In the genomic region with DNA sequence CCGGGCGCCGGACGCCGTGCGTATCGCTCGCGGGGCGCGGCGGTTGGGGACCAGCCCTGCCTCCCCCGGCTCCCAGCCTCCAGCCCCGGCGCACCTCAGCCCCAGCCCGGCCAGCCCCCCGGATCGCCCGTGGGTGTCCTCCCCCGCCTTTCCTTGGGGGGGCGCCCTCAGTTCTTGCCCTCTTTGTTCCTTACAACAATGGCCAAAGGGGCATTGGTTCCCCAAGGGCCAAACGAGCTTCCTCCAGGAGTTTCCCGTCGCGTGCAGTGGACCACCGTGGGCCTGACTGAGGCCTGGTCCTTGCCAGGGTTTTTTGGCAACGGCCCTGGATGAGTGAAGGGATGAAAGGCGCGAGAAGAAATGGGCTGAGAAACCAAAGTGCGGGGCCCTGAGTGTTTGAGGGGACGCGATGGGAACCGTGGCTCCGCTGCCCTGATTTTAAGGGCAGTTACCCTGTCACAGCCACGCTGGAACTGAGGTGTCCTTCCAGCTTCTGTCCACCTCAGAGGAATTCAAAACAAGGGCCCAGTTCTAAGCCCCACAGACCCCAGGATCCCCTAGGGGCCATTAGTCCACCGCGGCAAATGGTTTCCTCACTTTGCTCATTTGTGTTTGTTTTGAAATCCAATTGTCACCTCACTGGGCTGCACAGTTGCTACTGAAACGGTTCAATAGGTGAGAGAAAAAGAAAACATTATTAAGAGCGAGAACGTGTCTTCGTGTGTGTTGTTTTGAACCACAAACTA, we compare ENCODE assay signal across 8 cellular contexts. TPM values are rescaled to one million over a fixed set of nuclear protein-coding genes. Genes with fewer than 3 reads are reported as not detected.
A peak's percentile ranks its signal among the peaks of the same experiment; 100 is the strongest.
DNase-seq lines count a peak whose midpoint lies in the region; ATAC-seq, FAIRE-seq and TF ChIP-seq lines count a peak whose summit lies in the region.

No MANE protein-coding gene starts in this region.

- H3K9me3 ChIP-seq in AG04450 (ENCODE audit: control insufficient read depth, insufficient read depth, low read length) (no peaks in the 10 kb centered on the region), HEK293 (ENCODE audit: control insufficient read depth, insufficient read depth, low read depth, low read length) (no peaks in the 10 kb centered on the region), keratinocyte (ENCODE audit: control insufficient read depth, low read depth, low read length) (no peaks in the 10 kb centered on the region), testis (no peaks in the 10 kb centered on the region)

- H3K9me1 ChIP-seq in keratinocyte (ENCODE audit: control insufficient read depth, extremely low read depth, insufficient read depth, low read length) = no peaks in the 10 kb centered on the region

- WGBS in testis, 2 donors = 21 to 22% methylated on average over 19 to 41 of the region's 41 CpGs

- H3K4me3 ChIP-seq in AG04450 (ENCODE audit: low read depth, low read length) (peak overlapping the region; percentile 74), HEK293 (ENCODE audit: low read depth, low read length) (peak overlapping the region; percentile 56), keratinocyte (ENCODE audit: control insufficient read depth in 2 of 3, extremely low read depth in 1 of 3, insufficient read depth in 2 of 3, low read depth in 1 of 3, low read length in 3 of 3) (peak overlapping the region; percentile 58 to 88 (median 74)), testis (peak overlapping the region; percentile 75 to 81)

- H3K4me2 ChIP-seq in keratinocyte (ENCODE audit: control insufficient read depth, extremely low read depth, insufficient read depth, low read depth, low read length) = peak overlapping the region; percentile 65

- H3K36me3 ChIP-seq in HEK293 (ENCODE audit: control insufficient read depth in 2 of 2, insufficient read depth in 1 of 2, low read length in 2 of 2) = no peaks in the 10 kb centered on the region
- H3K36me3 ChIP-seq in keratinocyte (ENCODE audit: control insufficient read depth in 2 of 2, extremely low read depth in 1 of 2, insufficient read depth in 2 of 2, low read length in 2 of 2) = no peaks in the 10 kb centered on the region
- no peaks in the 10 kb centered on the region for H3K36me3 ChIP-seq in testis (ENCODE audit: low read depth, missing control alignments)

- no peak for ATAC-seq in HG03439 (IDR thresholded peaks at IDR 0.05; ENCODE audit: unreplicated experiment)

- dilution Hi-C loops in keratinocyte (cut with MboI; ENCODE audit: extremely low pct_ligation_motif_present, low sequenced_read_pairs) = no loop called here

- H3K4me1 ChIP-seq in HEK293 (ENCODE audit: control insufficient read depth, insufficient read depth, low read length) = peaks cover 15% of the 10 kb centered on the region
- peaks cover 9% of the 10 kb centered on the region for H3K4me1 ChIP-seq in keratinocyte (ENCODE audit: control insufficient read depth, extremely low read depth, insufficient read depth, low read length)
- H3K4me1 ChIP-seq in testis = no peaks in the 10 kb centered on the region

- CTCF ChIA-PET in AG04450 (lab: Charles Lee) = interaction anchor here (1.1 to 1.2 kb wide), 3 partner anchors 18 to 80 kb away, joined by 4 to 6 read pairs (median 6); no protein-coding TSS in a partner anchor
- CTCF ChIA-PET in HEK293 (lab: Yijun Ruan, JAX) = interaction anchor here (0.6 to 1.0 kb wide), 4 partner anchors 13 to 96 kb away, joined by 3 to 4 read pairs (median 4); no protein-coding TSS in a partner anchor

- peaks cover 4% of the 10 kb centered on the region for H3K27me3 ChIP-seq in AG04450 (ENCODE audit: control insufficient read depth, insufficient read depth, low read length)
- peaks cover 3% of the 10 kb centered on the region for H3K27me3 ChIP-seq in keratinocyte (ENCODE audit: control insufficient read depth, extremely low read depth, insufficient read depth, low read length)
- H3K27me3 ChIP-seq in testis = no peaks in the 10 kb centered on the region

- TF ChIP-seq CTCF in AG04450 (IDR thresholded peaks at IDR 0.05; ENCODE audit: low read depth, low read length) = peak; percentile 36
- peak; percentile 63 for TF ChIP-seq CTCF in HEK293 (tag by site-specific recombination; IDR thresholded peaks at IDR 0.05)
- peak; percentile 14 to 57 (median 15) for TF ChIP-seq CTCF in keratinocyte (optimal IDR thresholded peaks at IDR 0.05 in 1 of 3, IDR thresholded peaks at IDR 0.05 in 1 of 3, conservative IDR thresholded peaks at IDR 0.05 in 1 of 3; ENCODE audit: extremely low read depth in 1 of 3, insufficient read depth in 2 of 3, low read length in 3 of 3)
- TF ChIP-seq CTCF in testis (IDR thresholded peaks at IDR 0.05) = peak in 1 of 3 experiments; percentile 21

- H4K20me1 ChIP-seq in keratinocyte (ENCODE audit: control insufficient read depth, extremely low read depth, insufficient read depth, low read length) = no peaks in the 10 kb centered on the region

- peak overlapping the region; percentile 77 for H3K9ac ChIP-seq in keratinocyte (ENCODE audit: control insufficient read depth, extremely low read depth, insufficient read depth, low read length)

- FAIRE-seq in keratinocyte (lab: Jason Lieb, UNC) (no peak), GM12892 (lab: Jason Lieb, UNC) (no peak)

- H3K79me2 ChIP-seq in keratinocyte (ENCODE audit: control insufficient read depth, insufficient read depth, low read length) = peaks cover 4% of the 10 kb centered on the region

- no peak for TF ChIP-seq POLR2A in testis (IDR thresholded peaks at IDR 0.05)
- TF ChIP-seq POLR2A in GM12892 (IDR thresholded peaks at IDR 0.05; ENCODE audit: low read depth, low read length) = no peak

- POLR2A ChIA-PET in AG04450 (lab: Yijun Ruan, JAX) = no interaction called here
- POLR2A ChIA-PET in HEK293 (lab: Yijun Ruan, JAX) = interaction anchor here (1.1 kb wide), 1 partner anchor 116 kb away, joined by 14 read pairs; the partner anchor contains the start of gene SAR1A

- H3K27ac ChIP-seq in AG04450 (ENCODE audit: low read depth, low read length) (no peak overlapping the region), HEK293 (ENCODE audit: extremely low read depth, low read depth, low read length) (peak overlapping the region; percentile 89; the same call in 1 of the 2 replicates), keratinocyte (ENCODE audit: control insufficient read depth, insufficient read depth, low read length) (no peak overlapping the region), testis (peak overlapping the region; percentile 77 to 79)

- no peak for DNase-seq in AG04450 (ENCODE audit: low read depth, low spot score)
- peak; percentile 59 for DNase-seq in astrocyte of the hippocampus (ENCODE audit: low read depth, low spot score)
- no peak for DNase-seq in keratinocyte (ENCODE audit: low read depth, low spot score)
- DNase-seq in testis = peak; percentile 60
- no peak for DNase-seq in activated CD4-positive, CD25-positive, alpha-beta regulatory T cell (lab: John Stamatoyannopoulos, UW)
- DNase-seq in GM12892 (ENCODE audit: insufficient read length) = no peak

- H2AFZ ChIP-seq in keratinocyte (ENCODE audit: control insufficient read depth, low read length) = peak overlapping the region; percentile 70

- intact Hi-C loops in testis (cut with DNase I; ENCODE audit: low total_unique reads) = no loop called here

TF ChIP-seq in HEK293, 187 proteins besides CTCF, POLR2A, EP300 and RAD21 (continues in another document):
- TF ChIP-seq ZNF394 (tag by site-specific recombination; IDR thresholded peaks at IDR 0.05; ENCODE audit: borderline replicate concordance) = 0 out of 2 replicates have a peak, but pooled peaks have one; percentile 18
- peak; percentile 56; the same call in 1 of the 2 replicates for TF ChIP-seq ZXDB (tag by site-specific recombination; IDR thresholded peaks at IDR 0.05)
- no peak for TF ChIP-seq SALL2 (tag by site-specific recombination; IDR thresholded peaks at IDR 0.05; ENCODE audit: borderline replicate concordance)
- TF ChIP-seq ZBTB10 (tag by site-specific recombination; IDR thresholded peaks at IDR 0.05) = peak; percentile 42; the same call in 1 of the 2 replicates
- TF ChIP-seq ZNF585B (tag by site-specific recombination; IDR thresholded peaks at IDR 0.05) = no peak
- TF ChIP-seq KLF10 (tag by site-specific recombination; IDR thresholded peaks at IDR 0.05) = peak; percentile 6; the same call in 1 of the 2 replicates
- no peak for TF ChIP-seq ZNF292 (tag by site-specific recombination; IDR thresholded peaks at IDR 0.05; ENCODE audit: borderline replicate concordance, low read depth)

RNA-seq across cellular contexts. Expression of gene MACROH2A2, which starts 1.4 kb away (rescaled TPM):
- polyA plus RNA-seq in AG04450 (2011; rRNA removed) (21.8 and 22.8 TPM in 2 replicates), keratinocyte (9.0 to 20.8 TPM (median 11.6 TPM) in 3 replicates), testis (ENCODE audit: insufficient read depth, low read depth, low replicate concordance) (31.0 TPM)
- polyA minus RNA-seq in AG04450 (2011; rRNA and poly(A)+ RNA removed) = 19.5 and 21.3 TPM in 2 replicates
- 7.4 TPM for polyA plus RNA-seq in keratinocyte (2011; ENCODE audit: low read depth)
- 10.4 and 14.5 TPM in 2 replicates for polyA plus RNA-seq in keratinocyte (2011; cell fraction: cytosol; rRNA removed)
- 11.2 and 12.6 TPM in 2 replicates for polyA plus RNA-seq in keratinocyte (2011; cell fraction: nucleus; rRNA removed)
- 14.5 and 23.0 TPM in 2 replicates for polyA plus RNA-seq in keratinocyte (2012; ENCODE audit: low replicate concordance)
- polyA minus RNA-seq in keratinocyte = 6.2 to 14.4 TPM (median 8.5 TPM) in 3 replicates
- polyA minus RNA-seq in keratinocyte (2011; cell fraction: cytosol; rRNA and poly(A)+ RNA removed) = 10.0 TPM
- polyA minus RNA-seq in keratinocyte (2011; cell fraction: nucleus; rRNA and poly(A)+ RNA removed) = 4.4 and 7.1 TPM in 2 replicates
- total RNA-seq in testis = 10 to 100 TPM; 69.6 to 72.3 TPM
- polyA plus RNA-seq in GM12892 (2012; ENCODE audit: missing spikeins) = 0.59 TPM

Comparison
In these comparisons a context has a peak if more than half of its experiments do, and no peak if none do; other contexts are left out.
1. DNase-seq: peak in astrocyte of the hippocampus (single experiment) and testis (single experiment); none in AG04450 (single experiment), keratinocyte (single experiment), activated CD4-positive, CD25-positive, alpha-beta regulatory T cell (0 of 4) and GM12892 (single experiment).
2. H3K27ac ChIP-seq: peak in HEK293 (single experiment) and testis (2 of 2); none in AG04450 (single experiment) and keratinocyte (single experiment).
3. Peak in every context shown above with its lines, with median percentiles within 50 percentile points of each other: H3K4me3 ChIP-seq.